ENCODE assay signal across 9 cellular contexts in genomic region chr3:71754610-71755253, GRCh38. TPM values are rescaled to one million over a fixed set of nuclear protein-coding genes. Genes with fewer than 3 reads are reported as not detected.
DNase-seq lines count a peak whose midpoint lies in the region; ATAC-seq and TF ChIP-seq lines count a peak whose summit lies in the region.
"Had no signal": no experiment of that assay in that cellular context is flagged by ENCODE, and none has a peak within 500 bp of the region (broad histone marks: within the 10 kb centered on the region; RNA-seq: fewer than 3 reads in every experiment).

No MANE protein-coding gene starts in this region.

- H3K9me3 ChIP-seq in adipocyte (ENCODE audit: control insufficient read depth, low read length) (peaks cover 3% of the 10 kb centered on the region), stomach (no peaks in the 10 kb centered on the region)

- H3K9me3 Mint-ChIP-seq in activated CD4-positive, alpha-beta T cell treated with anti-CD3 and anti-CD28 coated beads for 36 hours (ENCODE audit: low read depth), result no peaks in the 10 kb centered on the region

- no peaks in the 10 kb centered on the region for H3K36me3 ChIP-seq in adipocyte (ENCODE audit: control insufficient read depth, insufficient read depth, low read length, severe bottlenecking)
- no peaks in the 10 kb centered on the region for H3K36me3 ChIP-seq in stomach

- ATAC-seq in activated CD4-positive, alpha-beta T cell treated with anti-CD3 and anti-CD28 coated beads for 36 hours, result no peak
- ATAC-seq in GM21360 (IDR thresholded peaks at IDR 0.05; ENCODE audit: unreplicated experiment) (no peak), HG03460 (IDR thresholded peaks at IDR 0.05; ENCODE audit: unreplicated experiment) (no peak)

- peak overlapping the region in 1 of 5 donors; percentile 59 for H3K27ac ChIP-seq in stomach

- H3K27me3 ChIP-seq in adipocyte (replicated peaks; ENCODE audit: control insufficient read depth, insufficient read depth, low read length) (peaks cover 60% of the 10 kb centered on the region), stomach (peaks cover 0 to 37% (median 21%) of the 10 kb centered on the region in 3 donors)

- DNase-seq in activated CD4-positive, alpha-beta T cell treated with anti-CD3 and anti-CD28 coated beads for 36 hours, result no peak
- DNase-seq in activated CD4-positive, alpha-beta T cell treated with anti-CD3 and anti-CD28 coated beads for 1 hour, result no peak
- DNase-seq in adipocyte (ENCODE audit: low read depth) (no peak), lower leg skin (ENCODE audit: low spot score in 2 of 2) (no peak), stomach (no peak), NCI-H345 treated with DMSO at 0.1 percent for 48 hours (lab: John Stamatoyannopoulos, UW; ENCODE audit: unreplicated experiment) (no peak)
- DNase-seq: NCI-H2029 had no signal

- no peak overlapping the region for H3K9ac ChIP-seq in adipocyte (ENCODE audit: low read length)

- TF ChIP-seq EP300 in stomach (IDR thresholded peaks at IDR 0.05), result no peak

- intact Hi-C loops in activated CD4-positive, alpha-beta T cell treated with anti-CD3 and anti-CD28 coated beads for 36 hours (cut with DNase I, micrococcal nuclease), result no loop called here
- intact Hi-C loops in lower leg skin (cut with DNase I; ENCODE audit: low total_unique reads), result no loop called here
- intact Hi-C loops in stomach (cut with DNase I; ENCODE audit: low total_unique reads), result no loop called here

- POLR2A ChIA-PET in activated CD4-positive, alpha-beta T cell treated with anti-CD3 and anti-CD28 coated beads for 36 hours (lab: Charles Lee), result interaction anchor here (0.5 kb wide), 1 partner anchor 628 kb away, joined by 5 read pairs; no protein-coding TSS in a partner anchor

- peak overlapping the region; percentile 55 for H3K4me3 Mint-ChIP-seq in activated CD4-positive, alpha-beta T cell treated with anti-CD3 and anti-CD28 coated beads for 36 hours

- H3K27ac Mint-ChIP-seq in activated CD4-positive, alpha-beta T cell treated with anti-CD3 and anti-CD28 coated beads for 36 hours, result no peak overlapping the region

- 38 to 47% methylated on average over 22 to 27 of the region's 65 CpGs for WGBS in lower leg skin, 2 donors
- 17 to 77% (median 27%) methylated on average over 9 to 65 of the region's 65 CpGs for WGBS in stomach, 5 donors

- H3K4me1 ChIP-seq in adipocyte (ENCODE audit: control insufficient read depth, insufficient read depth, low read length), result no peaks in the 10 kb centered on the region
- H3K4me1 ChIP-seq in stomach, result peaks cover 6 to 12% (median 8%) of the 10 kb centered on the region in 4 donors

- peaks cover 5% of the 10 kb centered on the region for H3K4me1 Mint-ChIP-seq in activated CD4-positive, alpha-beta T cell treated with anti-CD3 and anti-CD28 coated beads for 36 hours

- H3K36me3 Mint-ChIP-seq in activated CD4-positive, alpha-beta T cell treated with anti-CD3 and anti-CD28 coated beads for 36 hours (ENCODE audit: low read depth), result no peaks in the 10 kb centered on the region

- peak overlapping the region; percentile 56 for H3K4me3 ChIP-seq in adipocyte (ENCODE audit: low read length)
- H3K4me3 ChIP-seq in lower leg skin (ENCODE audit: low read depth, poor library complexity, severe bottlenecking), result peak overlapping the region; percentile 25
- peak overlapping the region; percentile 52 to 85 (median 57) for H3K4me3 ChIP-seq in stomach

- TF ChIP-seq POLR2A in lower leg skin (IDR thresholded peaks at IDR 0.05) (no peak), stomach (IDR thresholded peaks at IDR 0.05) (no peak)

- TF ChIP-seq CTCF in lower leg skin (IDR thresholded peaks at IDR 0.05) (no peak), stomach (IDR thresholded peaks at IDR 0.05) (no peak)

- CTCF ChIA-PET in activated CD4-positive, alpha-beta T cell treated with anti-CD3 and anti-CD28 coated beads for 36 hours (lab: Charles Lee), result interaction anchor here (0.7 to 1.4 kb wide), 3 partner anchors 40 to 161 kb away, joined by 3 to 5 read pairs (median 3); no protein-coding TSS in a partner anchor

- peaks cover 32% of the 10 kb centered on the region for H3K27me3 Mint-ChIP-seq in activated CD4-positive, alpha-beta T cell treated with anti-CD3 and anti-CD28 coated beads for 36 hours

RNA-seq across cellular contexts. Expression of gene GPR27, which starts 1.1 kb away (rescaled TPM):
- total RNA-seq in activated CD4-positive, alpha-beta T cell treated with anti-CD3 and anti-CD28 coated beads for 36 hours, result 1 to 10 TPM; 1.2 to 1.6 TPM
- 1 to 10 TPM; 1.9 to 4.5 (median 2.5) TPM for total RNA-seq in lower leg skin
- 1 to 10 TPM in 3 of 5 donors, under 1 TPM in 1, not detected in 1; 0.45 to 5.1 (median 2.7) TPM for total RNA-seq in stomach
- 1 to 10 TPM; 1.1 to 3.1 (median 1.4) TPM for polyA plus RNA-seq in stomach

RNA-seq across cellular contexts. Expression of gene EIF4E3, which starts 29.5 kb away (rescaled TPM):
- 10 to 100 TPM; 28.7 to 29.7 TPM for total RNA-seq in activated CD4-positive, alpha-beta T cell treated with anti-CD3 and anti-CD28 coated beads for 36 hours
- total RNA-seq in lower leg skin (10 to 100 TPM; 11.4 to 13.5 (median 12.8) TPM), stomach (10 to 100 TPM in 4 of 5 donors, 1 to 10 TPM in 1; 4.1 to 25.9 (median 14.0) TPM)
- 10 to 100 TPM in 2 of 3 donors, 1 to 10 TPM in 1; 7.9 to 15.9 (median 15.0) TPM for polyA plus RNA-seq in stomach

RNA-seq across cellular contexts. Expression of gene PROK2, which starts 30.2 kb away (rescaled TPM):
- under 1 TPM; 0.32 to 0.37 TPM for total RNA-seq in activated CD4-positive, alpha-beta T cell treated with anti-CD3 and anti-CD28 coated beads for 36 hours
- not detected for total RNA-seq in lower leg skin
- not detected for total RNA-seq in stomach
- 1 to 10 TPM in 2 of 3 donors, under 1 TPM in 1; 0.58 to 5.7 (median 1.1) TPM for polyA plus RNA-seq in stomach
